ENCODE assay signal across 8 cellular contexts in the genomic region with DNA sequence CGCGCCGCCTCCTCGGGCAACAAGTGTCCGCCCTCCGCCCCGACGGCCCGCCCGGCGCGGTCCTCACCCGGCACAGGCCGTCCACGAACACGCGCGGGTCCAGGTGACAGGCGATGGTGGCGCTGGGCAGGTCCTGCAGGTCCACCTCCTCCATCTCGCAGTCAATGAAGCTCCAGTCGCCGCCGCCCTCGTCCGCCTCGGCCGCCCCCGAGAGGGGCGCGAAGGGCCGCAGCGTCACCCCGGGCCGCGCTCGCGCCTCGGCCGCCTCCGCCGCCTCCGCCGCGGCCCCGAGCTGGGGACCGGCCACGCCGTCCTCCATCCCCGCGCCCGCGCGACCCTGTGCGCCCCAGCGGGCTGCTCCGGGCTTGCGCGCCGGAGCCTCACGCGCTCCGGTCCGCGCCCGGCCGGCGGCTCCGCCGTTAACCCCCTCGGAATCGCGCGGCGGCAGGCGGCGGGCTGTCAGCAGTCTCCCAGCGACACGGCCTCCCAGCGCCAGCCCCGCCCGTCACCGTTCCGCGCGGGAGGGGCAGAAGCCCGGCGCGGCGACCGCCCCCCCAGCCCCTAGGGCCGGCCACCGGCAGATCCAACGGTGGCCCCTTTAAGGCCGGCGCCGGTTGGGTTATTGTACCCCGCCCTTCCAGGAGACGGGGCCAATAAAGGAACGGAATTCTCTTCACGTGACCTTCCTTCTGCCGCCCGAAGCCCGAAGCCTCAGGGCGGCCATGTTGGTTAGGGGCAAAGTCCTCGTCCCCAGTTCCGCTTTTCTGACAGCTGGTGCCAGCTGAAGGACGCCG. TPM values are rescaled to one million over a fixed set of nuclear protein-coding genes. Genes with fewer than 3 reads are reported as not detected.
DNase-seq lines count a peak whose midpoint lies in the region; ATAC-seq, FAIRE-seq and TF ChIP-seq lines count a peak whose summit lies in the region.

Gene RCAN1, minus strand, starts transcription at position 421 of the 794 bp plus-strand sequence. Its CDS starts 102 bp downstream, at position 319.

- ATAC-seq in HG02970 (IDR thresholded peaks at IDR 0.05; ENCODE audit: low FRiP score, unreplicated experiment), result peak; percentile 97
- ATAC-seq in right cardiac atrium, result peak; percentile 98 to 99

- under 1% methylated on average over 109 of the region's 109 CpGs for WGBS in right cardiac atrium

- peak within 1 kb of the TSS; percentile 88 for H3K4me2 ChIP-seq in astrocyte (ENCODE audit: low read length)

- peak within 1 kb of the TSS; percentile 92 for H3K4me3 Mint-ChIP-seq in astrocyte (ENCODE audit: unreplicated experiment)

- H3K27ac Mint-ChIP-seq in astrocyte (ENCODE audit: unreplicated experiment), result peak within 1 kb of the TSS; percentile 66

- no peaks in the 10 kb centered on the region for H3K36me3 Mint-ChIP-seq in astrocyte (ENCODE audit: low read depth, unreplicated experiment)

- TF ChIP-seq CTCF in astrocyte (IDR thresholded peaks at IDR 0.05; ENCODE audit: insufficient read depth, low read depth, low read length), result no peak

- H3K9me3 ChIP-seq in astrocyte (ENCODE audit: insufficient read depth, low read depth, low read length) (no peaks in the 10 kb centered on the region), right cardiac atrium (ENCODE audit: control insufficient read depth, low read length) (no peaks in the 10 kb centered on the region)

- H3K27me3 Mint-ChIP-seq in astrocyte (ENCODE audit: low read depth, unreplicated experiment), result no peaks in the 10 kb centered on the region

- peaks cover 9% of the 10 kb centered on the region for H3K27me3 ChIP-seq in astrocyte (ENCODE audit: insufficient read depth, low read length)
- no peaks in the 10 kb centered on the region for H3K27me3 ChIP-seq in right cardiac atrium (ENCODE audit: control insufficient read depth, insufficient read depth)

- peak within 1 kb of the TSS; percentile 42 for H3K27ac ChIP-seq in astrocyte (ENCODE audit: low read depth, low read length)
- peak within 1 kb of the TSS; percentile 88 for H3K27ac ChIP-seq in right cardiac atrium (ENCODE audit: low read length)

- FAIRE-seq in GM18507 (lab: Jason Lieb, UNC), result peak; percentile 92
- peak; percentile 64 for FAIRE-seq in astrocyte (lab: Jason Lieb, UNC)
- FAIRE-seq in urothelium cell line (lab: Jason Lieb, UNC), result peak; percentile 52

- H3K4me1 ChIP-seq in astrocyte (ENCODE audit: insufficient read depth, low read length) (peaks cover 12% of the 10 kb centered on the region), right cardiac atrium (ENCODE audit: control insufficient read depth, insufficient read depth, low read length) (peaks cover 7% of the 10 kb centered on the region)

- peaks cover 21% of the 10 kb centered on the region for H3K79me2 ChIP-seq in astrocyte (ENCODE audit: insufficient read depth, low read length)

- H2AFZ ChIP-seq in astrocyte (ENCODE audit: low read depth, low read length), result peak within 1 kb of the TSS; percentile 79

- H3K36me3 ChIP-seq in astrocyte (ENCODE audit: insufficient read depth, low read length), result no peaks in the 10 kb centered on the region

- peak within 1 kb of the TSS; percentile 65 for H3K9ac ChIP-seq in astrocyte (ENCODE audit: low read length)

- intact Hi-C loops in right cardiac atrium (cut with DNase I), result loop anchor here in 1 of 4 donors (5.0 kb wide), 1 partner anchor 88 kb away; no protein-coding TSS in a partner anchor

- DNase-seq in GM18507 (ENCODE audit: extremely low spot score, insufficient read length, low read depth), result peak; percentile 88
- DNase-seq in NCI-H187 treated with DMSO at 0.1 percent for 48 hours (lab: John Stamatoyannopoulos, UW), result peak; percentile 87
- DNase-seq in T-helper 9 cell, result peak; percentile 75
- peak; percentile 84 for DNase-seq in astrocyte (ENCODE audit: low read depth)
- peak; percentile 92 to 95 (median 94) for DNase-seq in right cardiac atrium
- peak; percentile 77 for DNase-seq in pulmonary artery endothelial cell (ENCODE audit: low read depth, low spot score)
- peak; percentile 91 for DNase-seq in urothelium cell line (ENCODE audit: low spot score)

- H4K20me1 ChIP-seq in astrocyte (ENCODE audit: insufficient read depth, low read length), result peaks cover 17% of the 10 kb centered on the region

- no peaks in the 10 kb centered on the region for H3K4me1 Mint-ChIP-seq in astrocyte (ENCODE audit: low read depth, unreplicated experiment)

- H3K4me3 ChIP-seq in astrocyte (ENCODE audit: insufficient read depth, low read depth, low read length) (peak within 1 kb of the TSS; percentile 76), right cardiac atrium (ENCODE audit: low read length) (peak within 1 kb of the TSS; percentile 69)

- H3K9me3 Mint-ChIP-seq in astrocyte (ENCODE audit: unreplicated experiment), result no peaks in the 10 kb centered on the region

RNA-seq across cellular contexts. Expression of gene RCAN1, which starts in this region (rescaled TPM):
- total RNA-seq in astrocyte (164 and 197 TPM in 2 replicates), right cardiac atrium (10 to 100 TPM; 26.7 to 39.7 (median 30.7) TPM), pulmonary artery endothelial cell (20.6 and 22.0 TPM in 2 replicates)
- 32.4 TPM for polyA plus RNA-seq in right cardiac atrium

Comparison
In these comparisons a context has a peak if more than half of its experiments do, and no peak if none do; other contexts are left out.
1. Peak in every context shown above with its lines: DNase-seq, ATAC-seq, H3K4me3 ChIP-seq and H3K27ac ChIP-seq.